8 cellular contexts compared by ENCODE assay signal in the genomic region with DNA sequence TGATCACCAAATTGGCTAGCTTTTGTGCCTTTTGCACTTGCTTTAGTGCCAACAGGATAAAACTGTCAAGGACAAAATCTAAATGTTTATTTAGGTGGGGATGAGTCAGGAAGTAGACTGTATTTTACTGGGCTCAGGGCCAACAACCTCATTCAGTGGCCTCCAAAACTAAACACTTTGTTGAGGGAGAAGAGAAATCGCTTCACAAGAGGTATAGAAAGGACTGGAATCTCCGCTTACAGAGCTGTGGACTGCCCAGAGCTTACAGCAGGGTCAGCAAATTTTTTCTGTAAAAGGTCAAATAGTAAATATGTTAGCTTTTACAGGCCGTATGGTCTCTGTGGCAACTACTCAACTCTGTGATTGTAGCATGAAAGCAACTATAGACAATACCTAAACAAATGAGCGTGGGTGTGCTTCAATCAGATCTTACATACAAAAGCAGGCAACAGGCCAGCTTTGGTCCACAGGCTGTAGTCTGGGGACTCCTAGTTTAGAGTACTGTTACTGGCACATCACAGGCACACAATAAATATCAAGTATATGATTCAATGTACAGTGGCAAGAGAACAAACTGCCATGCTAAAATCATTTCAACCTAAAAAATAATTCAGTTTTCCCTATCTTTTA.
DNase-seq lines count a peak whose midpoint lies in the region; ATAC-seq and TF ChIP-seq lines count a peak whose summit lies in the region.
"Not testable (repeated sequence)": the region's sequence is repeated elsewhere in the genome, so short reads cannot be mapped to it uniquely, and the experiment has no call there.

No MANE protein-coding gene starts in this region.

- BruUV-seq in Panc1 (replicated peaks; lab: Mats Ljungman, UMichigan), result not testable (repeated sequence)

- H3K27me3 ChIP-seq in Panc1 (ENCODE audit: control insufficient read depth, insufficient read depth, low read length); right lobe of liver; skeletal muscle satellite cell (ENCODE audit: control insufficient read depth, insufficient read depth, low read length): not testable (repeated sequence)

- H3K27ac ChIP-seq in Panc1 (ENCODE audit: low read length) (peak overlapping the region; percentile 57), right lobe of liver (peak overlapping the region in 2 of 3 donors; percentile 1 to 7)

- peak; percentile 37 for DNase-seq in AG04449 (ENCODE audit: low read depth, low spot score)
- peak; percentile 83 for DNase-seq in H4 (ENCODE audit: low spot score)
- peak; percentile 55 for DNase-seq in NCI-H146 treated with DMSO at 0.1 percent for 48 hours (lab: John Stamatoyannopoulos, UW; ENCODE audit: unreplicated experiment)
- DNase-seq in Panc1 (ENCODE audit: low read depth, low spot score), result peak; percentile 50
- peak; percentile 82 for DNase-seq in astrocyte of the hippocampus (ENCODE audit: low read depth, low spot score)
- peak; percentile 88 for DNase-seq in fibroblast of the aortic adventitia (ENCODE audit: low read depth)
- DNase-seq in right lobe of liver, result peak in 1 of 3 donors; percentile 60

- TF ChIP-seq POLR2A in right lobe of liver (IDR thresholded peaks at IDR 0.05), result not testable (repeated sequence)

- ATAC-seq in Panc1 (peak; percentile 85), right lobe of liver (peak; percentile 87 to 94 (median 91))

- H3K9me3 ChIP-seq in Panc1 (ENCODE audit: control insufficient read depth, insufficient read depth, low read depth, low read length); right lobe of liver; skeletal muscle satellite cell (replicated peaks; ENCODE audit: low read length): not testable (repeated sequence)

- intact Hi-C loops in Panc1 (cut with micrococcal nuclease; ENCODE audit: unreplicated experiment); right lobe of liver (cut with DNase I): not testable (repeated sequence)

- POLR2A ChIA-PET in AG04449 (lab: Yijun Ruan, JAX); Panc1 (lab: Charles Lee): not testable (repeated sequence)

- in situ Hi-C loops in Panc1 (cut with HindIII; ENCODE audit: low pct_unique_long_range_greater_than_20kb, low sequenced_read_pairs), result not testable (repeated sequence)

- peak overlapping the region; percentile 48 for H3K4me2 ChIP-seq in skeletal muscle satellite cell (ENCODE audit: low read length)

- H3K36me3 ChIP-seq in Panc1 (ENCODE audit: control insufficient read depth, insufficient read depth, low read length); right lobe of liver: not testable (repeated sequence)
- peaks cover 15% of the 10 kb centered on the region for H3K36me3 ChIP-seq in skeletal muscle satellite cell (ENCODE audit: insufficient read depth, low read length)

- H3K4me1 ChIP-seq in Panc1 (ENCODE audit: control insufficient read depth, insufficient read depth, low read length) (peaks cover 11% of the 10 kb centered on the region), right lobe of liver (peaks cover 0 to 10% (median 3%) of the 10 kb centered on the region in 4 donors), skeletal muscle satellite cell (ENCODE audit: control insufficient read depth, insufficient read depth, low read length) (peaks cover 15% of the 10 kb centered on the region)

- CTCF ChIA-PET in AG04449 (lab: Yijun Ruan, JAX); Panc1 (lab: Charles Lee): not testable (repeated sequence)

- H3K9ac ChIP-seq in skeletal muscle satellite cell (ENCODE audit: low read depth, low read length), result not testable (repeated sequence)

- not testable (repeated sequence) for H3K4me3 ChIP-seq in AG04449 (ENCODE audit: low read depth, low read length); Panc1 (ENCODE audit: low read depth in 2 of 2, low read length in 2 of 2); fibroblast of the aortic adventitia (ENCODE audit: low read depth, low read length); right lobe of liver; skeletal muscle satellite cell (ENCODE audit: low read length)

- WGBS in right lobe of liver (ENCODE audit: insufficient coverage, low coverage, low lambda C conversion rate, missing lambda C conversion rate), result 26% methylated on average over 4 of the region's 4 CpGs

- TF ChIP-seq CTCF in AG04449 (IDR thresholded peaks at IDR 0.05; ENCODE audit: insufficient read depth, low read length, missing control alignments); Panc1 (IDR thresholded peaks at IDR 0.05); fibroblast of the aortic adventitia (IDR thresholded peaks at IDR 0.05; ENCODE audit: insufficient read depth, low read length); right lobe of liver (IDR thresholded peaks at IDR 0.05): not testable (repeated sequence)
